Comparison of ENCODE assay signal across 20 cellular contexts in genomic region chr9:133875131-133875530, GRCh38.
DNase-seq lines count a peak whose midpoint lies in the region; ATAC-seq and TF ChIP-seq lines count a peak whose summit lies in the region.
"Had no signal": no experiment of that assay in that cellular context is flagged by ENCODE, and none has a peak within 500 bp of the region (broad histone marks: within the 10 kb centered on the region; RNA-seq: fewer than 3 reads in every experiment).

No MANE protein-coding gene starts in this region.

- H3K4me2 ChIP-seq in BLaER1 = no peak overlapping the region
- H3K4me2 ChIP-seq in trophoblast cell (ENCODE audit: low read length) = peak overlapping the region; percentile 4

- H2AK5ac ChIP-seq in trophoblast cell (ENCODE audit: low read length) = peak overlapping the region; percentile 100

- peak overlapping the region; percentile 99 for H2BK5ac ChIP-seq in trophoblast cell (ENCODE audit: low read depth, low read length, poor library complexity)

- no peak overlapping the region for H3K23ac ChIP-seq in trophoblast cell (ENCODE audit: low read length)

- DNase-seq in RPMI7951 (ENCODE audit: low read depth) = peak; percentile 29
- no peak for DNase-seq in foreskin keratinocyte
- DNase-seq in trophoblast cell = no peak
- no peak for DNase-seq in NCI-H2107 (lab: John Stamatoyannopoulos, UW)
- DNase-seq in DMS53 treated with DMSO at 0.1 percent for 48 hours (lab: John Stamatoyannopoulos, UW; ENCODE audit: unreplicated experiment) = no peak
- DNase-seq: ACHN; activated gamma-delta T cell; mucosa of descending colon; NCI-H1105; NCI-H1930; NCI-H345; NCI-H82; Right ventricle myocardium superior; stimulated activated CD4-positive, alpha-beta T cell treated with anti-CD3 and anti-CD28 coated beads, Interleukin-1b, Interleukin-23, amount 100 ng/mL, for 48 hours had no signal

- peak overlapping the region; percentile 95 for H3K14ac ChIP-seq in trophoblast cell (ENCODE audit: low read length)

- peaks cover 84% of the 10 kb centered on the region for H3K79me1 ChIP-seq in trophoblast cell (ENCODE audit: low read length)

- peaks cover 85% of the 10 kb centered on the region for H4K20me1 ChIP-seq in BLaER1

- no CpG with 5 or more reads among the region's 11 CpGs for WGBS in trophoblast cell (ENCODE audit: extremely low coverage, insufficient coverage, insufficient read length)

- H3K4me3 ChIP-seq in BLaER1 = no peak overlapping the region
- no peak overlapping the region for H3K4me3 ChIP-seq in trophoblast cell (ENCODE audit: low read depth, low read length)
- H3K4me3 ChIP-seq: heart left ventricle, mucosa of descending colon, upper lobe of left lung had no signal

- H2AFZ ChIP-seq in trophoblast cell (ENCODE audit: insufficient read depth, low read length, poor library complexity) = peak overlapping the region; percentile 13

- 0 out of 2 replicates have a peak overlapping the region, but pooled peaks have one; percentile 53 for H3K27ac ChIP-seq in BLaER1
- peak overlapping the region; percentile 95 for H3K27ac ChIP-seq in foreskin keratinocyte
- peak overlapping the region; percentile 100 for H3K27ac ChIP-seq in trophoblast cell (ENCODE audit: low read depth, low read length)
- H3K27ac ChIP-seq: heart left ventricle, upper lobe of left lung had no signal

- H3K9me3 ChIP-seq in BLaER1 (no peaks in the 10 kb centered on the region), trophoblast cell (ENCODE audit: insufficient read depth, low read depth, low read length) (peaks cover 4% of the 10 kb centered on the region)
- H3K9me3 ChIP-seq: heart left ventricle, mucosa of descending colon, upper lobe of left lung had no signal

- peaks cover 70% of the 10 kb centered on the region for H3K79me2 ChIP-seq in trophoblast cell (ENCODE audit: control insufficient read depth, insufficient read depth, low read length, poor library complexity)

- H4K91ac ChIP-seq in trophoblast cell (ENCODE audit: low read depth, low read length) = peak overlapping the region; percentile 100

- H3K4ac ChIP-seq in trophoblast cell (ENCODE audit: low read depth, low read length) = peak overlapping the region; percentile 94

- H3K27me3 ChIP-seq in BLaER1 (no peaks in the 10 kb centered on the region), foreskin keratinocyte (no peaks in the 10 kb centered on the region), trophoblast cell (ENCODE audit: insufficient read depth, low read length) (no peaks in the 10 kb centered on the region)
- H3K27me3 ChIP-seq: heart left ventricle, upper lobe of left lung had no signal

- peaks cover 5% of the 10 kb centered on the region; the same call in 1 of the 2 replicates for H3K36me3 ChIP-seq in BLaER1
- H3K36me3 ChIP-seq in trophoblast cell (ENCODE audit: control insufficient read depth in 1 of 2, insufficient read depth in 2 of 2, low read length in 2 of 2) = peaks cover 7 to 14% of the 10 kb centered on the region in 2 experiments
- H3K36me3 ChIP-seq: heart left ventricle, upper lobe of left lung had no signal

- H3K18ac ChIP-seq in trophoblast cell (ENCODE audit: low read length) = peak overlapping the region; percentile 96

- TF ChIP-seq CTCF in foreskin keratinocyte (conservative IDR thresholded peaks at IDR 0.05) = no peak

- H2BK120ac ChIP-seq in trophoblast cell (ENCODE audit: insufficient read depth, low read length, poor library complexity) = peak overlapping the region; percentile 99

- ATAC-seq in foreskin keratinocyte (no peak), GM18502 (IDR thresholded peaks at IDR 0.05; ENCODE audit: poor library complexity, unreplicated experiment) (no peak), GM18520 (IDR thresholded peaks at IDR 0.05; ENCODE audit: unreplicated experiment) (no peak)
- ATAC-seq: heart left ventricle, left lobe of liver had no signal

- peak overlapping the region; percentile 81 for H2BK12ac ChIP-seq in trophoblast cell (ENCODE audit: low read length)

- H4K12ac ChIP-seq in trophoblast cell (ENCODE audit: low read depth, low read length) = peak overlapping the region; percentile 81

- H3K9ac ChIP-seq in BLaER1 = no peak overlapping the region
- no peak overlapping the region for H3K9ac ChIP-seq in trophoblast cell (ENCODE audit: low read length)

- H4K8ac ChIP-seq in trophoblast cell (ENCODE audit: low read depth, low read length) = peak overlapping the region; percentile 95

- H3K4me1 ChIP-seq in BLaER1 (peaks cover 65% of the 10 kb centered on the region), foreskin keratinocyte (peaks cover 32% of the 10 kb centered on the region), trophoblast cell (ENCODE audit: control insufficient read depth in 1 of 2, insufficient read depth in 2 of 2, low read length in 2 of 2) (peaks cover 78 to 82% of the 10 kb centered on the region in 2 experiments)
